In the genomic region with DNA sequence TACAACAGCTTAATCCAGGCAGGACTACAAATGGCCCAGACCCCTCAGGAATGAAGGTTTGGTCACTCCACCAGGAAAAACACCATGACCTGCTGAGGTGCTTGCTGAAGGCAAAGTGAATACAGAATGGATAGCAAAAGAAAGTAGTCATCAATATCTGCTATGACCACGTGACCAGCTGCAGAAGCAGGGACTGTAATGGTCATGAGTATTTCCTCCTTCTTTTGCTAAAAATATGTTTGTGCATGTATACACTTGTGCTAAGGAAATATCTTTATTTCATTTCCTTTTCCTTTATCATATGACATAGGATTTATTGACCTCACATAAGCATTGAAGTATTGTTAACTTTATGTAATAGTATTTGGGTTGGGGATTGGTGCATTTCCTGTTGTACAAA, we compare ENCODE assay signal across 29 cellular contexts. TPM values are rescaled to one million over a fixed set of nuclear protein-coding genes. Genes with fewer than 3 reads are reported as not detected.
"Had no signal": no experiment of that assay in that cellular context is flagged by ENCODE, and none has a peak within 500 bp of the region (broad histone marks: within the 10 kb centered on the region; RNA-seq: fewer than 3 reads in every experiment).

No MANE protein-coding gene starts in this region.

- H3K36me3 ChIP-seq: colonic mucosa, gastrocnemius medialis, left lung, lower lobe of right lung had no signal

- H3K4me3 ChIP-seq: colonic mucosa, esophagus squamous epithelium, gastrocnemius medialis, heart right ventricle, left lung, lower lobe of right lung, mucosa of descending colon had no signal

- H3K4me1 ChIP-seq: colonic mucosa, gastrocnemius medialis, heart right ventricle, left lung, lower lobe of right lung had no signal

- H3K9me3 ChIP-seq: colonic mucosa, esophagus squamous epithelium, gastrocnemius medialis, heart right ventricle, left lung, lower lobe of right lung, mucosa of descending colon had no signal

- H3K27me3 ChIP-seq: colonic mucosa, esophagus squamous epithelium, gastrocnemius medialis, heart right ventricle, left lung had no signal

- FAIRE-seq: endometrium, islet of Langerhans, keratinocyte had no signal

- DNase-seq: colonic mucosa; effector CD8-positive, alpha-beta T cell; effector memory CD8-positive, alpha-beta T cell; endodermal cell; erythroblast; esophagus squamous epithelium; foreskin fibroblast; foreskin melanocyte; gastrocnemius medialis; glutamatergic neuron; head of caudate nucleus; heart right ventricle; hippocampal formation; left cardiac atrium; left lung; left ventricle myocardium superior; lower lobe of right lung; mesenchymal stem cell; mucosa of descending colon; naive B cell; naive thymus-derived CD8-positive, alpha-beta T cell had no signal

- ATAC-seq: effector memory CD8-positive, alpha-beta T cell; gastrocnemius medialis; heart right ventricle; left cardiac atrium; left lung; left ventricle myocardium superior; lower lobe of right lung; mucosa of descending colon; naive thymus-derived CD8-positive, alpha-beta T cell had no signal

- H3K27ac ChIP-seq: colonic mucosa, gastrocnemius medialis, heart right ventricle, left lung, lower lobe of right lung had no signal

RNA-seq across cellular contexts. Expression of a gene that starts 26.4 kb away (rescaled TPM):
- total RNA-seq: esophagus mucosa; glomerular endothelial cell; heart right ventricle; left cardiac atrium; left ventricle myocardium superior; mesenteric fat pad; myocyte; naive thymus-derived CD8-positive, alpha-beta T cell had no signal

RNA-seq across cellular contexts. Expression of a gene that starts 43.9 kb away (rescaled TPM):
- total RNA-seq: endodermal cell; esophagus mucosa; esophagus squamous epithelium; gastrocnemius medialis; glomerular endothelial cell; heart right ventricle; left cardiac atrium; left ventricle myocardium superior; lower leg skin; lower lobe of right lung; mesenteric fat pad; naive thymus-derived CD8-positive, alpha-beta T cell had no signal
- polyA plus RNA-seq: heart right ventricle; keratinocyte; naive thymus-derived CD8-positive, alpha-beta T cell had no signal
